ENCODE assay signal across 8 cellular contexts in genomic region chr17:21239680-21240374, GRCh38. TPM values are rescaled to one million over a fixed set of nuclear protein-coding genes. Genes with fewer than 3 reads are reported as not detected.
A peak's percentile ranks its signal among the peaks of the same experiment; 100 is the strongest.
DNase-seq lines count a peak whose midpoint lies in the region; ATAC-seq, FAIRE-seq and TF ChIP-seq lines count a peak whose summit lies in the region.

No MANE protein-coding gene starts in this region.

- H3K27me3 ChIP-seq in bronchial epithelial cell (ENCODE audit: control insufficient read depth, insufficient read depth, low read length) = no peaks in the 10 kb centered on the region

- TF ChIP-seq CTCF in GM12874 (IDR thresholded peaks at IDR 0.05; ENCODE audit: insufficient read depth, low read depth, low read length) (peak; percentile 50), bronchial epithelial cell (IDR thresholded peaks at IDR 0.05; ENCODE audit: insufficient read depth, low read length, severe bottlenecking) (peak; percentile 46)

- no peak for FAIRE-seq in bronchial epithelial cell (lab: Jason Lieb, UNC)

- 64 to 72% methylated on average over 9 to 12 of the region's 13 CpGs for WGBS in mesodermal cell (ENCODE audit: insufficient coverage in 2 of 2), 2 experiments

- no peaks in the 10 kb centered on the region for H3K9me3 ChIP-seq in mesodermal cell (ENCODE audit: control insufficient read depth, low read length)

- H3K4me1 ChIP-seq in mesodermal cell (ENCODE audit: control insufficient read depth, insufficient read depth, low read length, poor library complexity, severe bottlenecking) = peaks cover 14% of the 10 kb centered on the region

- H3K27ac ChIP-seq in mesodermal cell (ENCODE audit: low read depth, low read length, severe bottlenecking) = peak overlapping the region; percentile 36

- H3K4me3 ChIP-seq in bronchial epithelial cell (ENCODE audit: low read depth, low read length) = no peak overlapping the region
- no peak overlapping the region for H3K4me3 ChIP-seq in mesodermal cell (ENCODE audit: extremely low read depth, insufficient read depth, low read length, poor library complexity, severe bottlenecking)

- ATAC-seq in GM18873 (IDR thresholded peaks at IDR 0.05; ENCODE audit: low FRiP score, unreplicated experiment) (no peak), HG03135 (IDR thresholded peaks at IDR 0.05; ENCODE audit: unreplicated experiment) (no peak)

- DNase-seq in MV-4-11 (lab: John Stamatoyannopoulos, UW) = peak; percentile 52
- DNase-seq in bronchial epithelial cell (ENCODE audit: low read depth) = peak; percentile 24
- DNase-seq in NCI-H226 = no peak
- DNase-seq in NCI-H1930 (lab: John Stamatoyannopoulos, UW) = no peak

- H3K36me3 ChIP-seq in bronchial epithelial cell (ENCODE audit: control insufficient read depth, insufficient read depth, low read length) = no peaks in the 10 kb centered on the region
- H3K36me3 ChIP-seq in mesodermal cell (ENCODE audit: control insufficient read depth, insufficient read depth, low read length) = no peaks in the 10 kb centered on the region

RNA-seq across cellular contexts. Expression of gene NATD1, which starts 13.4 kb away (rescaled TPM):
- total RNA-seq in bronchial epithelial cell = 0.53 and 0.77 TPM in 2 replicates
- polyA plus RNA-seq in mesodermal cell (2013, experiment 1 of 2) = 11.2 TPM
- 9.6 TPM for polyA plus RNA-seq in mesodermal cell (2013, experiment 2 of 2)

RNA-seq across cellular contexts. Expression of gene TMEM11, which starts 25.9 kb away (rescaled TPM):
- 15.8 and 23.8 TPM in 2 replicates for total RNA-seq in bronchial epithelial cell
- 31.3 TPM for polyA plus RNA-seq in mesodermal cell (2013, experiment 1 of 2)
- polyA plus RNA-seq in mesodermal cell (2013, experiment 2 of 2) = 25.9 TPM

RNA-seq across cellular contexts. Expression of gene MAP2K3, which starts 44.7 kb away (rescaled TPM):
- 5.3 and 7.7 TPM in 2 replicates for total RNA-seq in bronchial epithelial cell
- polyA plus RNA-seq in mesodermal cell (2013, experiment 1 of 2) = 30.0 TPM
- 25.6 TPM for polyA plus RNA-seq in mesodermal cell (2013, experiment 2 of 2)

Comparison
In these comparisons a context has a peak if more than half of its experiments do, and no peak if none do; other contexts are left out.
1. DNase-seq: peak in MV-4-11 (single experiment) and bronchial epithelial cell (single experiment); none in NCI-H226 (single experiment) and NCI-H1930 (0 of 2).